In the genomic region with DNA sequence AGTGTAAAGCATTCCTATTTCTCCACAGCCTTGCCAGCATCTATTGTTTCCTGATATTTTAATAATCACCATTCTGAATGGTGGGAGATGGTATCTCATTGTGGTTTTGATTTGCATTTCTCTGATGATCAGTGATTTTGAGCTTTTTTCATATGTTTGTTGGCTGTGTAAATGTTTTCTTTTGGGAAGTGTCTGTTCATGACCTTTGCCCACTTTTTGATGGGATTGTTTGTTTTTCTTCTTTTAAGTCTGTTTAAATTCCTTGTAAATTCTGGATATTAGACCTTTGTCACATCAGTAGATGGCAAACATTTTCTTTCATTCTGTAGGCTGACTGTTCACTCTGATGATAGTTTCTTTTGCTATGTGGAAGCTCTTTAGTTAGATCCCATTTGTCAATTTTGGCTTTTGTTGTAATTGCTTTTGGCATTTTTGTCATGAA, we compare ENCODE assay signal across 1 cellular context.
TF ChIP-seq lines count a peak whose summit lies in the region.
"Not testable (repeated sequence)": the region's sequence is repeated elsewhere in the genome, so short reads cannot be mapped to it uniquely, and the experiment has no call there.

No MANE protein-coding gene starts in this region.

TF ChIP-seq in HepG2, 621 proteins besides CTCF, POLR2A, EP300 and RAD21 (continued from another document and continues in another):
- TF ChIP-seq, protein P1, sequence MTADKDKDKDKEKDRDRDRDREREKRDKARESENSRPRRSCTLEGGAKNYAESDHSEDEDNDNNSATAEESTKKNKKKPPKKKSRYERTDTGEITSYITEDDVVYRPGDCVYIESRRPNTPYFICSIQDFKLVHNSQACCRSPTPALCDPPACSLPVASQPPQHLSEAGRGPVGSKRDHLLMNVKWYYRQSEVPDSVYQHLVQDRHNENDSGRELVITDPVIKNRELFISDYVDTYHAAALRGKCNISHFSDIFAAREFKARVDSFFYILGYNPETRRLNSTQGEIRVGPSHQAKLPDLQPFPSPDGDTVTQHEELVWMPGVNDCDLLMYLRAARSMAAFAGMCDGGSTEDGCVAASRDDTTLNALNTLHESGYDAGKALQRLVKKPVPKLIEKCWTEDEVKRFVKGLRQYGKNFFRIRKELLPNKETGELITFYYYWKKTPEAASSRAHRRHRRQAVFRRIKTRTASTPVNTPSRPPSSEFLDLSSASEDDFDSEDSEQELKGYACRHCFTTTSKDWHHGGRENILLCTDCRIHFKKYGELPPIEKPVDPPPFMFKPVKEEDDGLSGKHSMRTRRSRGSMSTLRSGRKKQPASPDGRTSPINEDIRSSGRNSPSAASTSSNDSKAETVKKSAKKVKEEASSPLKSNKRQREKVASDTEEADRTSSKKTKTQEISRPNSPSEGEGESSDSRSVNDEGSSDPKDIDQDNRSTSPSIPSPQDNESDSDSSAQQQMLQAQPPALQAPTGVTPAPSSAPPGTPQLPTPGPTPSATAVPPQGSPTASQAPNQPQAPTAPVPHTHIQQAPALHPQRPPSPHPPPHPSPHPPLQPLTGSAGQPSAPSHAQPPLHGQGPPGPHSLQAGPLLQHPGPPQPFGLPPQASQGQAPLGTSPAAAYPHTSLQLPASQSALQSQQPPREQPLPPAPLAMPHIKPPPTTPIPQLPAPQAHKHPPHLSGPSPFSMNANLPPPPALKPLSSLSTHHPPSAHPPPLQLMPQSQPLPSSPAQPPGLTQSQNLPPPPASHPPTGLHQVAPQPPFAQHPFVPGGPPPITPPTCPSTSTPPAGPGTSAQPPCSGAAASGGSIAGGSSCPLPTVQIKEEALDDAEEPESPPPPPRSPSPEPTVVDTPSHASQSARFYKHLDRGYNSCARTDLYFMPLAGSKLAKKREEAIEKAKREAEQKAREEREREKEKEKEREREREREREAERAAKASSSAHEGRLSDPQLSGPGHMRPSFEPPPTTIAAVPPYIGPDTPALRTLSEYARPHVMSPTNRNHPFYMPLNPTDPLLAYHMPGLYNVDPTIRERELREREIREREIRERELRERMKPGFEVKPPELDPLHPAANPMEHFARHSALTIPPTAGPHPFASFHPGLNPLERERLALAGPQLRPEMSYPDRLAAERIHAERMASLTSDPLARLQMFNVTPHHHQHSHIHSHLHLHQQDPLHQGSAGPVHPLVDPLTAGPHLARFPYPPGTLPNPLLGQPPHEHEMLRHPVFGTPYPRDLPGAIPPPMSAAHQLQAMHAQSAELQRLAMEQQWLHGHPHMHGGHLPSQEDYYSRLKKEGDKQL (CRISPR knock-in tag; IDR thresholded peaks at IDR 0.05; ENCODE audit: low read depth): peak; percentile 93
- TF ChIP-seq TCF7 (IDR thresholded peaks at IDR 0.05; ENCODE audit: low read depth) (peak; percentile 97), JUNB (CRISPR knock-in tag; IDR thresholded peaks at IDR 0.05; ENCODE audit: borderline replicate concordance) (0 out of 2 replicates have a peak, but pooled peaks have one; percentile 44), ATF2 (CRISPR knock-in tag; IDR thresholded peaks at IDR 0.05) (peak; percentile 45; the same call in 1 of the 2 replicates), ZNF12 (CRISPR knock-in tag; IDR thresholded peaks at IDR 0.05) (peak; percentile 51), MEF2D (CRISPR knock-in tag; IDR thresholded peaks at IDR 0.05) (peak; percentile 46; the same call in 1 of the 2 replicates), HNF4G (IDR thresholded peaks at IDR 0.05; ENCODE audit: borderline replicate concordance, low read depth, low read length) (peak; percentile 63; the same call in 1 of the 2 replicates), GFI1 (CRISPR knock-in tag; IDR thresholded peaks at IDR 0.05; ENCODE audit: borderline replicate concordance) (peak; percentile 98), ZMYM4 (CRISPR knock-in tag; IDR thresholded peaks at IDR 0.05) (peak; percentile 61; the same call in 1 of the 2 replicates), FOXO1 (CRISPR knock-in tag; IDR thresholded peaks at IDR 0.05) (peak; percentile 84), NR2F1 (CRISPR knock-in tag; IDR thresholded peaks at IDR 0.05) (peak; percentile 63 to 97; a peak in 3 of 4 replicates), ARID2 (CRISPR knock-in tag; IDR thresholded peaks at IDR 0.05; ENCODE audit: borderline replicate concordance) (peak; percentile 71; the same call in 1 of the 2 replicates), ZBTB7B (CRISPR knock-in tag; IDR thresholded peaks at IDR 0.05) (0 out of 2 replicates have a peak, but pooled peaks have one; percentile 23), RELA (CRISPR knock-in tag; IDR thresholded peaks at IDR 0.05) (0 out of 2 replicates have a peak, but pooled peaks have one; percentile 39), TGIF2 (CRISPR knock-in tag; IDR thresholded peaks at IDR 0.05) (peak; percentile 70), MED1 (CRISPR knock-in tag; IDR thresholded peaks at IDR 0.05) (peak; percentile 74; the same call in 1 of the 2 replicates), FOXA1 (IDR thresholded peaks at IDR 0.05) (peak; percentile 94), FOXA1 (CRISPR knock-in tag; IDR thresholded peaks at IDR 0.05) (peak; percentile 84), LCORL (IDR thresholded peaks at IDR 0.05) (peak; percentile 98), LCORL (CRISPR knock-in tag; IDR thresholded peaks at IDR 0.05) (peak; percentile 83; the same call in 1 of the 2 replicates), TBX3 (IDR thresholded peaks at IDR 0.05; ENCODE audit: borderline replicate concordance) (peak; percentile 98), HMG20A (CRISPR knock-in tag; IDR thresholded peaks at IDR 0.05; ENCODE audit: borderline replicate concordance) (peak; percentile 91), GATA4 (IDR thresholded peaks at IDR 0.05; ENCODE audit: borderline replicate concordance, low read depth) (peak; percentile 81), FOXJ3 (CRISPR knock-in tag; IDR thresholded peaks at IDR 0.05; ENCODE audit: borderline replicate concordance) (peak; percentile 93; the same call in 1 of the 2 replicates), ZNF335 (CRISPR knock-in tag; IDR thresholded peaks at IDR 0.05) (0 out of 2 replicates have a peak, but pooled peaks have one; percentile 26), MEIS1 (CRISPR knock-in tag; IDR thresholded peaks at IDR 0.05; ENCODE audit: borderline replicate concordance) (0 out of 2 replicates have a peak, but pooled peaks have one; percentile 31), GATAD2A (CRISPR knock-in tag; IDR thresholded peaks at IDR 0.05) (peak; percentile 86), SOX5 (CRISPR knock-in tag; IDR thresholded peaks at IDR 0.05; ENCODE audit: borderline replicate concordance) (peak; percentile 98), RXRB (CRISPR knock-in tag; IDR thresholded peaks at IDR 0.05; ENCODE audit: borderline replicate concordance) (peak; percentile 84), BCL6 (CRISPR knock-in tag; IDR thresholded peaks at IDR 0.05) (peak; percentile 87), NR2F6 (IDR thresholded peaks at IDR 0.05) (peak; percentile 98), NR2F6 (CRISPR knock-in tag; IDR thresholded peaks at IDR 0.05) (peak; percentile 96), EHMT2 (IDR thresholded peaks at IDR 0.05; ENCODE audit: borderline replicate concordance, low read depth, low read length) (peak; percentile 53; the same call in 1 of the 2 replicates), PAXIP1 (CRISPR knock-in tag; conservative IDR thresholded peaks at IDR 0.05) (peak; percentile 97), KDM6A (CRISPR knock-in tag; IDR thresholded peaks at IDR 0.05; ENCODE audit: low read depth) (peak; percentile 79), PPARG (CRISPR knock-in tag; conservative IDR thresholded peaks at IDR 0.05) (peak; percentile 84; the same call in 1 of the 2 replicates), NR2C2 (CRISPR knock-in tag; IDR thresholded peaks at IDR 0.05; ENCODE audit: borderline replicate concordance) (peak; percentile 33; the same call in 1 of the 2 replicates), ZNF878 (CRISPR knock-in tag; IDR thresholded peaks at IDR 0.05) (peak; percentile 36; the same call in 1 of the 2 replicates), ELF3 (CRISPR knock-in tag; IDR thresholded peaks at IDR 0.05) (peak; percentile 78), NCOA2 (CRISPR knock-in tag; IDR thresholded peaks at IDR 0.05) (peak; percentile 96), TSC22D2 (CRISPR knock-in tag; IDR thresholded peaks at IDR 0.05; ENCODE audit: borderline replicate concordance) (0 out of 2 replicates have a peak, but pooled peaks have one; percentile 48), ERF (CRISPR knock-in tag; IDR thresholded peaks at IDR 0.05) (0 out of 2 replicates have a peak, but pooled peaks have one; percentile 40), ZKSCAN8 (CRISPR knock-in tag; IDR thresholded peaks at IDR 0.05; ENCODE audit: borderline replicate concordance) (peak; percentile 33; the same call in 1 of the 2 replicates)
- TF ChIP-seq, protein P2, sequence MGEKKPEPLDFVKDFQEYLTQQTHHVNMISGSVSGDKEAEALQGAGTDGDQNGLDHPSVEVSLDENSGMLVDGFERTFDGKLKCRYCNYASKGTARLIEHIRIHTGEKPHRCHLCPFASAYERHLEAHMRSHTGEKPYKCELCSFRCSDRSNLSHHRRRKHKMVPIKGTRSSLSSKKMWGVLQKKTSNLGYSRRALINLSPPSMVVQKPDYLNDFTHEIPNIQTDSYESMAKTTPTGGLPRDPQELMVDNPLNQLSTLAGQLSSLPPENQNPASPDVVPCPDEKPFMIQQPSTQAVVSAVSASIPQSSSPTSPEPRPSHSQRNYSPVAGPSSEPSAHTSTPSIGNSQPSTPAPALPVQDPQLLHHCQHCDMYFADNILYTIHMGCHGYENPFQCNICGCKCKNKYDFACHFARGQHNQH (CRISPR knock-in tag; IDR thresholded peaks at IDR 0.05): peak; percentile 24; the same call in 1 of the 2 replicates
- not testable (repeated sequence) for TF ChIP-seq HNF4G (CRISPR knock-in tag; IDR thresholded peaks at IDR 0.05; ENCODE audit: borderline replicate concordance, low read depth)
- TF ChIP-seq, protein P3, sequence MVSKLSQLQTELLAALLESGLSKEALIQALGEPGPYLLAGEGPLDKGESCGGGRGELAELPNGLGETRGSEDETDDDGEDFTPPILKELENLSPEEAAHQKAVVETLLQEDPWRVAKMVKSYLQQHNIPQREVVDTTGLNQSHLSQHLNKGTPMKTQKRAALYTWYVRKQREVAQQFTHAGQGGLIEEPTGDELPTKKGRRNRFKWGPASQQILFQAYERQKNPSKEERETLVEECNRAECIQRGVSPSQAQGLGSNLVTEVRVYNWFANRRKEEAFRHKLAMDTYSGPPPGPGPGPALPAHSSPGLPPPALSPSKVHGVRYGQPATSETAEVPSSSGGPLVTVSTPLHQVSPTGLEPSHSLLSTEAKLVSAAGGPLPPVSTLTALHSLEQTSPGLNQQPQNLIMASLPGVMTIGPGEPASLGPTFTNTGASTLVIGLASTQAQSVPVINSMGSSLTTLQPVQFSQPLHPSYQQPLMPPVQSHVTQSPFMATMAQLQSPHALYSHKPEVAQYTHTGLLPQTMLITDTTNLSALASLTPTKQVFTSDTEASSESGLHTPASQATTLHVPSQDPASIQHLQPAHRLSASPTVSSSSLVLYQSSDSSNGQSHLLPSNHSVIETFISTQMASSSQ (IDR thresholded peaks at IDR 0.05; ENCODE audit: low read depth): peak; percentile 50; the same call in 1 of the 2 replicates
- TF ChIP-seq, protein P3 (CRISPR knock-in tag; IDR thresholded peaks at IDR 0.05; ENCODE audit: borderline replicate concordance): peak; percentile 77; the same call in 1 of the 2 replicates
- TF ChIP-seq, protein P4, sequence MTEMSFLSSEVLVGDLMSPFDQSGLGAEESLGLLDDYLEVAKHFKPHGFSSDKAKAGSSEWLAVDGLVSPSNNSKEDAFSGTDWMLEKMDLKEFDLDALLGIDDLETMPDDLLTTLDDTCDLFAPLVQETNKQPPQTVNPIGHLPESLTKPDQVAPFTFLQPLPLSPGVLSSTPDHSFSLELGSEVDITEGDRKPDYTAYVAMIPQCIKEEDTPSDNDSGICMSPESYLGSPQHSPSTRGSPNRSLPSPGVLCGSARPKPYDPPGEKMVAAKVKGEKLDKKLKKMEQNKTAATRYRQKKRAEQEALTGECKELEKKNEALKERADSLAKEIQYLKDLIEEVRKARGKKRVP (CRISPR knock-in tag; IDR thresholded peaks at IDR 0.05): peak in 1 of 2 experiments; percentile 51; a peak in 2 of 4 replicates
